ENCODE assay signal across 9 cellular contexts in the genomic region with DNA sequence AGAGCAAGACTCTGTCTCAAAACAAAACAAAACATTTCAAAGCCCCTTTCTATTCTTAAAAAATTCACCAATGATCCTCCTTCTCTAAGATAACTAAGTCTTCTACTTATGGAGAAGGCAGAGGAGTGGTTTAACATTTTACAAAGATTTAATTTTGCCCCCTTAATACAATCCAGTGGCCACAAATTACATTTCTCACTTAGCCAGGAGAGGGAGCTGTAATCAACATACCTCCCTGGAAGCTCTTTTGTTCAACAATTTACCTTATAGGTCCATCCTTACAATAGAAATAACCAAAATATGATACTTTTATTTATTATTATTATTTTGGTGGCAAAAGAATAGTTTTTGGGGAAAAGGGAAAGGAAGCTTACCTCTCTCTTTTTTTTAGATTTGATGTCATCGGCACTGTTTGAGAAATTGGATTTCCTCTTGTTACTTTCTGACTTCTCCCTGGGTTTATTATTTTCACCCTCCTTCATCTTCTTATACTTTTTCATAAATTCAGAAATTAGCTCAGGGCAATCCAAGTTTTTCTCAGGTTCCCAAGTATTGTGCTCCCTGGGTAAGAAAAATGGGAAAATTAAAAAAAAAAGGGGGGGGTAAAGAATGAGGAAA. TPM values are rescaled to one million over a fixed set of nuclear protein-coding genes. Genes with fewer than 3 reads are reported as not detected.
DNase-seq lines count a peak whose midpoint lies in the region; ATAC-seq and TF ChIP-seq lines count a peak whose summit lies in the region.
"Had no signal": no experiment of that assay in that cellular context is flagged by ENCODE, and none has a peak within 500 bp of the region (broad histone marks: within the 10 kb centered on the region; RNA-seq: fewer than 3 reads in every experiment).

No MANE protein-coding gene starts in this region.

- TF ChIP-seq CTCF in MM.1S (IDR thresholded peaks at IDR 0.05; ENCODE audit: low read length) = peak; percentile 51
- TF ChIP-seq CTCF in VCaP (conservative IDR thresholded peaks at IDR 0.05) = peak; percentile 88

- peaks cover 4% of the 10 kb centered on the region for H3K4me1 Mint-ChIP-seq in activated naive CD4-positive, alpha-beta T cell treated with anti-CD3 and anti-CD28 coated beads, Interleukin-2, amount 10 ng/mL, durations not matched to agents 7 days and 5 days
- peaks cover 8% of the 10 kb centered on the region for H3K4me1 Mint-ChIP-seq in activated naive CD4-positive, alpha-beta T cell treated with anti-CD3 and anti-CD28 coated beads for 36 hours (ENCODE audit: low read depth)
- H3K4me1 Mint-ChIP-seq in stimulated activated effector memory CD8-positive, alpha-beta T cell treated with anti-CD3 and anti-CD28 coated beads, Interleukin-12 subunit alpha, Interleukin-12 subunit beta, amount 100 ng/mL, for 72 hours = no peaks in the 10 kb centered on the region

- H3K9me3 ChIP-seq in MM.1S (replicated peaks; ENCODE audit: insufficient read depth, low read length) = no peaks in the 10 kb centered on the region

- peaks cover 52% of the 10 kb centered on the region for H3K36me3 Mint-ChIP-seq in activated naive CD4-positive, alpha-beta T cell treated with anti-CD3 and anti-CD28 coated beads, Interleukin-2, amount 10 ng/mL, durations not matched to agents 7 days and 5 days
- H3K36me3 Mint-ChIP-seq in activated naive CD4-positive, alpha-beta T cell treated with anti-CD3 and anti-CD28 coated beads for 36 hours (ENCODE audit: low read depth) = peaks cover 42% of the 10 kb centered on the region
- peaks cover 94% of the 10 kb centered on the region for H3K36me3 Mint-ChIP-seq in stimulated activated effector memory CD8-positive, alpha-beta T cell treated with anti-CD3 and anti-CD28 coated beads, Interleukin-12 subunit alpha, Interleukin-12 subunit beta, amount 100 ng/mL, for 72 hours

- H3K9me3 Mint-ChIP-seq in activated naive CD4-positive, alpha-beta T cell treated with anti-CD3 and anti-CD28 coated beads, Interleukin-2, amount 10 ng/mL, durations not matched to agents 7 days and 5 days = no peaks in the 10 kb centered on the region
- no peaks in the 10 kb centered on the region for H3K9me3 Mint-ChIP-seq in activated naive CD4-positive, alpha-beta T cell treated with anti-CD3 and anti-CD28 coated beads for 36 hours
- no peaks in the 10 kb centered on the region for H3K9me3 Mint-ChIP-seq in stimulated activated effector memory CD8-positive, alpha-beta T cell treated with anti-CD3 and anti-CD28 coated beads, Interleukin-12 subunit alpha, Interleukin-12 subunit beta, amount 100 ng/mL, for 72 hours
- H3K9me3 Mint-ChIP-seq: stimulated activated naive CD8-positive, alpha-beta T cell treated with anti-CD3 and anti-CD28 coated beads, Interleukin-15, Interleukin-2, amounts not matched to agents 100 ng/mL and 50 ng/mL, for 24 hours had no signal

- H3K36me3 ChIP-seq in MM.1S (replicated peaks; ENCODE audit: insufficient read depth, low read length) = peaks cover 7% of the 10 kb centered on the region; the same call in 1 of the 2 replicates

- no peak overlapping the region for H3K9ac ChIP-seq in MM.1S (ENCODE audit: low read length)

- no peaks in the 10 kb centered on the region for H4K20me1 ChIP-seq in MM.1S (ENCODE audit: insufficient read depth, low read length)

- H3K27ac ChIP-seq in MM.1S (ENCODE audit: low read length) = no peak overlapping the region
- no peak overlapping the region for H3K27ac ChIP-seq in VCaP

- H3K4me2 ChIP-seq in MM.1S (ENCODE audit: low read depth, low read length) = no peak overlapping the region

- peak; percentile 27 for DNase-seq in activated naive CD4-positive, alpha-beta T cell treated with anti-CD3 and anti-CD28 coated beads, Interleukin-2, amount 10 ng/mL, durations not matched to agents 7 days and 5 days
- DNase-seq in activated naive CD4-positive, alpha-beta T cell treated with anti-CD3 and anti-CD28 coated beads for 36 hours = no peak
- peak; percentile 34 for DNase-seq in MM.1S
- DNase-seq in glomerular visceral epithelial cell (ENCODE audit: extremely low spot score) = peak; percentile 51
- no peak for DNase-seq in stimulated activated effector memory CD8-positive, alpha-beta T cell treated with anti-CD3 and anti-CD28 coated beads, Interleukin-12 subunit alpha, Interleukin-12 subunit beta, amount 100 ng/mL, for 72 hours (ENCODE audit: low spot score in 2 of 2)
- no peak for DNase-seq in KG1 (lab: John Stamatoyannopoulos, UW)
- DNase-seq in foreskin melanocyte = no peak

- peaks cover 21% of the 10 kb centered on the region for H3K79me2 ChIP-seq in MM.1S (ENCODE audit: low read length)

- H3K9me2 ChIP-seq in MM.1S (replicated peaks; ENCODE audit: insufficient read depth, low read length) = no peaks in the 10 kb centered on the region

- H3K27me3 ChIP-seq in MM.1S (replicated peaks; ENCODE audit: insufficient read depth, low read length) = no peaks in the 10 kb centered on the region

- intact Hi-C loops in activated naive CD4-positive, alpha-beta T cell treated with anti-CD3 and anti-CD28 coated beads for 36 hours (cut with micrococcal nuclease) = loop anchor here (2.0 kb wide), 1 partner anchor 73 kb away; the partner anchor contains the start of gene COPZ1

- H3K27me3 Mint-ChIP-seq in activated naive CD4-positive, alpha-beta T cell treated with anti-CD3 and anti-CD28 coated beads, Interleukin-2, amount 10 ng/mL, durations not matched to agents 7 days and 5 days = no peaks in the 10 kb centered on the region
- no peaks in the 10 kb centered on the region for H3K27me3 Mint-ChIP-seq in activated naive CD4-positive, alpha-beta T cell treated with anti-CD3 and anti-CD28 coated beads for 36 hours (ENCODE audit: low read depth)
- H3K27me3 Mint-ChIP-seq: stimulated activated naive CD8-positive, alpha-beta T cell treated with anti-CD3 and anti-CD28 coated beads, Interleukin-15, Interleukin-2, amounts not matched to agents 100 ng/mL and 50 ng/mL, for 24 hours had no signal

- H3F3A ChIP-seq in MM.1S (ENCODE audit: insufficient read depth, low read length) = 0 out of 2 replicates have a peak, but pooled peaks cover 4% of the 10 kb centered on the region

- CTCF ChIA-PET in activated naive CD4-positive, alpha-beta T cell treated with anti-CD3 and anti-CD28 coated beads, Interleukin-2, amount 10 ng/mL, durations not matched to agents 7 days and 5 days (lab: Charles Lee) = interaction anchor here (0.7 to 1.5 kb wide), 23 partner anchors 8 to 142 kb away, joined by 3 to 8 read pairs (median 4); no protein-coding TSS in a partner anchor
- CTCF ChIA-PET in activated naive CD4-positive, alpha-beta T cell treated with anti-CD3 and anti-CD28 coated beads for 36 hours (lab: Charles Lee) = interaction anchor here (0.7 to 4.1 kb wide), 29 partner anchors 8 to 890 kb away, joined by 3 to 30 read pairs (median 5); partner anchors contain the start of genes CBX5 and COPZ1

- peak overlapping the region; percentile 63 for H3K27ac Mint-ChIP-seq in activated naive CD4-positive, alpha-beta T cell treated with anti-CD3 and anti-CD28 coated beads, Interleukin-2, amount 10 ng/mL, durations not matched to agents 7 days and 5 days
- no peak overlapping the region for H3K27ac Mint-ChIP-seq in activated naive CD4-positive, alpha-beta T cell treated with anti-CD3 and anti-CD28 coated beads for 36 hours
- peak overlapping the region; percentile 17 for H3K27ac Mint-ChIP-seq in stimulated activated effector memory CD8-positive, alpha-beta T cell treated with anti-CD3 and anti-CD28 coated beads, Interleukin-12 subunit alpha, Interleukin-12 subunit beta, amount 100 ng/mL, for 72 hours
- H3K27ac Mint-ChIP-seq: stimulated activated naive CD8-positive, alpha-beta T cell treated with anti-CD3 and anti-CD28 coated beads, Interleukin-15, Interleukin-2, amounts not matched to agents 100 ng/mL and 50 ng/mL, for 24 hours had no signal

- ATAC-seq in stimulated activated effector memory CD8-positive, alpha-beta T cell treated with anti-CD3 and anti-CD28 coated beads, Interleukin-12 subunit alpha, Interleukin-12 subunit beta, amount 100 ng/mL, for 72 hours = peak; percentile 50

- H3K4me1 ChIP-seq in MM.1S (ENCODE audit: low read length) = no peaks in the 10 kb centered on the region

- H2AFZ ChIP-seq in MM.1S (ENCODE audit: low read length) = no peak overlapping the region

- no peak overlapping the region for H3K4me3 ChIP-seq in MM.1S (ENCODE audit: low read length)

- H3K4me3 Mint-ChIP-seq in activated naive CD4-positive, alpha-beta T cell treated with anti-CD3 and anti-CD28 coated beads, Interleukin-2, amount 10 ng/mL, durations not matched to agents 7 days and 5 days = no peak overlapping the region
- no peak overlapping the region for H3K4me3 Mint-ChIP-seq in activated naive CD4-positive, alpha-beta T cell treated with anti-CD3 and anti-CD28 coated beads for 36 hours
- no peak overlapping the region for H3K4me3 Mint-ChIP-seq in stimulated activated effector memory CD8-positive, alpha-beta T cell treated with anti-CD3 and anti-CD28 coated beads, Interleukin-12 subunit alpha, Interleukin-12 subunit beta, amount 100 ng/mL, for 72 hours
- H3K4me3 Mint-ChIP-seq: stimulated activated naive CD8-positive, alpha-beta T cell treated with anti-CD3 and anti-CD28 coated beads, Interleukin-15, Interleukin-2, amounts not matched to agents 100 ng/mL and 50 ng/mL, for 24 hours had no signal

RNA-seq across cellular contexts. Expression of gene CBX5, which starts 28.1 kb away (rescaled TPM):
- 100 to 1,000 TPM; 169 to 173 TPM for total RNA-seq in activated naive CD4-positive, alpha-beta T cell treated with anti-CD3 and anti-CD28 coated beads for 36 hours

RNA-seq across cellular contexts. Expression of gene HNRNPA1, which starts 28.8 kb away (rescaled TPM):
- 1,000 to 10,000 TPM; 2,231 to 2,234 TPM for total RNA-seq in activated naive CD4-positive, alpha-beta T cell treated with anti-CD3 and anti-CD28 coated beads for 36 hours

RNA-seq across cellular contexts. Expression of gene NFE2, which starts 49.0 kb away (rescaled TPM):
- total RNA-seq in activated naive CD4-positive, alpha-beta T cell treated with anti-CD3 and anti-CD28 coated beads for 36 hours = not detected

Comparison
In these comparisons a context has a peak if more than half of its experiments do, and no peak if none do; other contexts are left out.
1. DNase-seq: peak in activated naive CD4-positive, alpha-beta T cell treated with anti-CD3 and anti-CD28 coated beads, Interleukin-2, amount 10 ng/mL, durations not matched to agents 7 days and 5 days (single experiment), MM.1S (single experiment) and glomerular visceral epithelial cell (single experiment); none in activated naive CD4-positive, alpha-beta T cell treated with anti-CD3 and anti-CD28 coated beads for 36 hours (single experiment), stimulated activated effector memory CD8-positive, alpha-beta T cell treated with anti-CD3 and anti-CD28 coated beads, Interleukin-12 subunit alpha, Interleukin-12 subunit beta, amount 100 ng/mL, for 72 hours (0 of 2), KG1 (single experiment) and foreskin melanocyte (single experiment).